In the genomic region with DNA sequence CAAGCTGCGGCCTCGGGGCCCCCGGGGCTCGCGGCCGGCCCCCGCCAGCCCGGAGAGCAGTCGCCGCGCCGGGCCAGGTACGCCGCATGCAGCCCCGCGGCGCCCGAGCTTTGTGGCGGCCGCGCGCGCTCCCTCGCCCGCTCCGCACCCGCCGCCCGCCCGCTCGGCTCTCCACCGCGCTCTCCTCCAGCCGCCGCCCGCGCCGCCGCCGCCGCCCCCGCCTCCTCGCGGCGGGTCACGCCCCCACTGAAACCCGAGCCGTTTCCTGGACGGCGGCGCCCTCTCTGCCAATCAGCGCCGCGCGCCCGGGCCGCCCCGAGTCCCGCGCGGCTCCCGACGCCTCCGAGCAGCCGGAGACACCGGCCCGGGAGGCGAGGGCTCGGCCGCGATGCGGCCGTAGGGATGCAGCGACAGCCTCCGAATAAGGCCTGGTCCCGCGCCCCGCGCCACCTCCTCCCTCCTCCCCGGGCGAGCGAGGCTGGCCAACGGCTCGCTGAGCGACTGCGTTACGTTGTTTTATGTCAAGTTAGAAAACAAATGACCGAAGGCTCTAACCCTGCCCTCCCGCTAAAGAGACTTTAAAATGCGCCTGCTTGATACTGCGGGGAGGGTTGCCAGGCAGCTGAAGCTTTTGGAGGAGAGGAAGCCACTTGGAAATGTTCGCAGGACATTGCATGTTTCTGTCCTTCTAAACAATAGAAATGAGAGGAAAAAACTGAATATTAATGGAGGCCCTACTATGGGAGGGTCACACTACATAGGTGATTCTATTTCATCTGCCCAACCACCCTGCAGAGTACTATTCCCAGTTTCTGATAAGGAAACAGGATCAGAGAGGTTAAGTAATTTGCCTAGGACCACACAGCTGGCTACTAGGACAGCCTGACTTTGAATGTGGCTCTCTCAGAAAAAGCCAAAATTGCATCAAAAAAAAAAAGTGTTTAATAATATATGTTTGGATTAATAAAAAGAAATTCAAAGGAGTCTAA, we compare ENCODE assay signal across 8 cellular contexts. TPM values are rescaled to one million over a fixed set of nuclear protein-coding genes. Genes with fewer than 3 reads are reported as not detected.
DNase-seq lines count a peak whose midpoint lies in the region; ATAC-seq and TF ChIP-seq lines count a peak whose summit lies in the region.

A gene (minus strand): TSS at position 184 of the 989 bp plus-strand sequence. CDS start 4,627 bp downstream, outside the sequence.

- no peaks in the 10 kb centered on the region for H3K9me3 Mint-ChIP-seq in endothelial cell (ENCODE audit: unreplicated experiment)

- DNase-seq in COLO668 (lab: John Stamatoyannopoulos, UW; ENCODE audit: unreplicated experiment) (peak; percentile 85), HPDE6-E6E7 (ENCODE audit: extremely low spot score) (peak; percentile 77), SK-N-DZ (ENCODE audit: low spot score) (peak; percentile 88), endothelial cell (ENCODE audit: low spot score) (peak; percentile 91), lung microvascular endothelial cell (ENCODE audit: low read depth in 2 of 2) (peak; percentile 74)
- DNase-seq in NK-92 treated with Interleukin-12 subunit alpha and Interleukin-12 subunit beta, amount 100 ng/mL, for 24 hours (lab: John Stamatoyannopoulos, UW) = no peak

- ATAC-seq in GM19372 (IDR thresholded peaks at IDR 0.05; ENCODE audit: low read depth, unreplicated experiment) = peak; percentile 88

- peaks cover 2% of the 10 kb centered on the region for H3K36me3 Mint-ChIP-seq in endothelial cell (ENCODE audit: low read depth, unreplicated experiment)

- H3K4me1 Mint-ChIP-seq in endothelial cell (ENCODE audit: unreplicated experiment) = peaks cover 22% of the 10 kb centered on the region

- no peak within 1 kb of the TSS for H3K27ac Mint-ChIP-seq in endothelial cell (ENCODE audit: unreplicated experiment)

- H3K27me3 Mint-ChIP-seq in endothelial cell (ENCODE audit: unreplicated experiment) = peaks cover 2% of the 10 kb centered on the region

- no peak for TF ChIP-seq CTCF in endothelial cell (IDR thresholded peaks at IDR 0.05; ENCODE audit: unreplicated experiment)
- no peak for TF ChIP-seq CTCF in subcutaneous adipose tissue (IDR thresholded peaks at IDR 0.05; ENCODE audit: low read depth)

- H3K4me3 Mint-ChIP-seq in endothelial cell (ENCODE audit: unreplicated experiment) = peak within 1 kb of the TSS; percentile 76

RNA-seq across cellular contexts. Expression of the gene that starts here (rescaled TPM):
- 11.3 and 11.5 TPM in 2 replicates for polyA plus RNA-seq in SK-N-DZ (2014; cell fraction: cytosol; rRNA removed)
- 12.0 and 20.8 TPM in 2 replicates for polyA plus RNA-seq in SK-N-DZ (2014; cell fraction: nucleus; rRNA removed)
- total RNA-seq in endothelial cell (ENCODE audit: unreplicated experiment) (15.3 TPM), lung microvascular endothelial cell (not detected in 2 replicates), subcutaneous adipose tissue (10 to 100 TPM; 11.3 to 22.2 (median 14.9) TPM)

Comparison
In these comparisons a context has a peak if more than half of its experiments do, and no peak if none do; other contexts are left out.
1. RNA of the gene that starts here (total RNA-seq): 11.3 to 22.2 TPM in subcutaneous adipose tissue and 15.3 TPM in endothelial cell (single experiment); not detected in lung microvascular endothelial cell; every median in the first group is over 10 times any median in the second.
2. Peak in DNase-seq in lung microvascular endothelial cell; RNA of the gene not detected or under 1 TPM.